Comparison of ENCODE assay signal across 1 cellular context in genomic region chrX:54496517-54496852, GRCh38.
TF ChIP-seq lines count a peak whose summit lies in the region.

No MANE protein-coding gene starts in this region.

TF ChIP-seq in IMR-90, 13 proteins besides CTCF, POLR2A, EP300 and RAD21 (continued from another document):
- no peak for TF ChIP-seq USF2 (IDR thresholded peaks at IDR 0.05; ENCODE audit: low read depth, low read length)
- TF ChIP-seq RCOR1 (IDR thresholded peaks at IDR 0.05; ENCODE audit: insufficient replicate concordance, low read length) = no peak
- no peak for TF ChIP-seq BHLHE40 (IDR thresholded peaks at IDR 0.05; ENCODE audit: low read depth, low read length)
- no peak for TF ChIP-seq MAZ (IDR thresholded peaks at IDR 0.05; ENCODE audit: borderline replicate concordance, low read depth, low read length)
